In genomic region chr16:57757326-57757786, GRCh38 we compare ENCODE assay signal across 8 cellular contexts. TPM values are rescaled to one million over a fixed set of nuclear protein-coding genes. Genes with fewer than 3 reads are reported as not detected.
DNase-seq lines count a peak whose midpoint lies in the region; ATAC-seq and TF ChIP-seq lines count a peak whose summit lies in the region.

No MANE protein-coding gene starts in this region.

- POLR2A ChIA-PET in activated naive CD8-positive, alpha-beta T cell treated with anti-CD3 and anti-CD28 coated beads, Interleukin-2, amount 10 ng/mL, durations not matched to agents 7 days and 5 days (lab: Charles Lee): interaction anchor here (0.6 to 1.5 kb wide), 3 partner anchors 21 to 110 kb away, joined by 3 to 4 read pairs (median 3); partner anchors contain the start of gene KATNB1

- TF ChIP-seq CTCF in heart left ventricle (IDR thresholded peaks at IDR 0.05) (peak in 11 of 12 donors; percentile 95 to 99 (median 98)), retinal pigment epithelial cell (conservative IDR thresholded peaks at IDR 0.05; ENCODE audit: low read depth, low read length) (peak; percentile 96)

- intact Hi-C loops in heart left ventricle (cut with DNase I): loop anchor here (1.0 to 10.0 kb wide), 11 partner anchors 35 to 247 kb away; partner anchors contain the start of genes USB1 (in 5 of the 10), ZNF319 (in 5 of the 10) and KIFC3 (in 4 of the 10)

- no peaks in the 10 kb centered on the region for H3K27me3 ChIP-seq in heart left ventricle

- WGBS in heart left ventricle, 4 donors: 51 to 66% (median 60%) methylated on average over 8 to 11 of the region's 11 CpGs

- H3K4me3 ChIP-seq in heart left ventricle (no peak overlapping the region), retinal pigment epithelial cell (ENCODE audit: low read length) (no peak overlapping the region)

- ATAC-seq in GM21367 (IDR thresholded peaks at IDR 0.05; ENCODE audit: unreplicated experiment) (peak; percentile 76), heart left ventricle (peak; percentile 82 to 90 (median 84))
- peak; percentile 91 for ATAC-seq in activated naive CD8-positive, alpha-beta T cell treated with anti-CD3 and anti-CD28 coated beads, Interleukin-2, amount 10 ng/mL, durations not matched to agents 7 days and 5 days (ENCODE audit: low read depth)

- H3K27ac Mint-ChIP-seq in activated naive CD8-positive, alpha-beta T cell treated with anti-CD3 and anti-CD28 coated beads, Interleukin-2, amount 10 ng/mL, durations not matched to agents 7 days and 5 days: no peak overlapping the region

- H3K27ac ChIP-seq in heart left ventricle: peak overlapping the region in 11 of 12 donors; percentile 50 to 81 (median 73)

- no peak overlapping the region for H3K4me3 Mint-ChIP-seq in activated naive CD8-positive, alpha-beta T cell treated with anti-CD3 and anti-CD28 coated beads, Interleukin-2, amount 10 ng/mL, durations not matched to agents 7 days and 5 days

- no peaks in the 10 kb centered on the region for H3K36me3 Mint-ChIP-seq in activated naive CD8-positive, alpha-beta T cell treated with anti-CD3 and anti-CD28 coated beads, Interleukin-2, amount 10 ng/mL, durations not matched to agents 7 days and 5 days

- H3K4me1 Mint-ChIP-seq in activated naive CD8-positive, alpha-beta T cell treated with anti-CD3 and anti-CD28 coated beads, Interleukin-2, amount 10 ng/mL, durations not matched to agents 7 days and 5 days: no peaks in the 10 kb centered on the region

- DNase-seq in EL (peak; percentile 78), HT-29 (ENCODE audit: low spot score) (peak; percentile 89), SW480 (ENCODE audit: low spot score) (peak; percentile 56), heart left ventricle (peak; percentile 89 to 96 (median 89)), retinal pigment epithelial cell (ENCODE audit: low read depth) (no peak), DMS79 treated with DMSO at 0.1 percent for 48 hours (lab: John Stamatoyannopoulos, UW) (no peak)
- peak; percentile 91 for DNase-seq in activated naive CD8-positive, alpha-beta T cell treated with anti-CD3 and anti-CD28 coated beads, Interleukin-2, amount 10 ng/mL, durations not matched to agents 7 days and 5 days

- H3K27me3 Mint-ChIP-seq in activated naive CD8-positive, alpha-beta T cell treated with anti-CD3 and anti-CD28 coated beads, Interleukin-2, amount 10 ng/mL, durations not matched to agents 7 days and 5 days: no peaks in the 10 kb centered on the region

- no peaks in the 10 kb centered on the region for H3K9me3 Mint-ChIP-seq in activated naive CD8-positive, alpha-beta T cell treated with anti-CD3 and anti-CD28 coated beads, Interleukin-2, amount 10 ng/mL, durations not matched to agents 7 days and 5 days

- no peak for TF ChIP-seq POLR2A in heart left ventricle (IDR thresholded peaks at IDR 0.05)

- no peaks in the 10 kb centered on the region for H3K9me3 ChIP-seq in heart left ventricle

- H3K4me1 ChIP-seq in heart left ventricle: peaks cover 0 to 29% (median 14%) of the 10 kb centered on the region in 12 donors

- peaks cover 0 to 71% (median 33%) of the 10 kb centered on the region in 9 donors for H3K36me3 ChIP-seq in heart left ventricle

RNA-seq across cellular contexts. Expression of gene KATNB1, which starts 21.8 kb away (rescaled TPM):
- total RNA-seq in HT-29 (2014; rRNA removed; shearing (Covaris generic)): 80.2 and 92.7 TPM in 2 replicates
- 10 to 100 TPM; 31.1 to 31.4 TPM for total RNA-seq in activated naive CD8-positive, alpha-beta T cell treated with anti-CD3 and anti-CD28 coated beads, Interleukin-2, amount 10 ng/mL, durations not matched to agents 7 days and 5 days
- 10 to 100 TPM; 10.6 to 20.5 (median 15.3) TPM for total RNA-seq in heart left ventricle
- polyA plus RNA-seq in heart left ventricle: 10 to 100 TPM in 1 of 2 donors, 1 to 10 TPM in 1; 8.0 to 19.1 TPM

RNA-seq across cellular contexts. Expression of gene KIFC3, which starts 44.9 kb away (rescaled TPM):
- 37.8 and 43.4 TPM in 2 replicates for total RNA-seq in HT-29 (2014; rRNA removed; shearing (Covaris generic))
- total RNA-seq in activated naive CD8-positive, alpha-beta T cell treated with anti-CD3 and anti-CD28 coated beads, Interleukin-2, amount 10 ng/mL, durations not matched to agents 7 days and 5 days: 1 to 10 TPM; 1.1 to 1.9 TPM
- 100 to 1,000 TPM in 1 of 9 donors, 10 to 100 TPM in 8; 46.1 to 105 (median 66.8) TPM for total RNA-seq in heart left ventricle
- 10 to 100 TPM; 61.1 to 64.4 TPM for polyA plus RNA-seq in heart left ventricle

Comparison
In these comparisons a context has a peak if more than half of its experiments do, and no peak if none do; other contexts are left out.
1. DNase-seq: peak in EL (single experiment), HT-29 (single experiment), SW480 (single experiment), activated naive CD8-positive, alpha-beta T cell treated with anti-CD3 and anti-CD28 coated beads, Interleukin-2, amount 10 ng/mL, durations not matched to agents 7 days and 5 days (single experiment) and heart left ventricle (5 of 5); none in retinal pigment epithelial cell (single experiment) and DMS79 treated with DMSO at 0.1 percent for 48 hours (single experiment).
2. RNA of gene KIFC3, which starts 44.9 kb away (total RNA-seq): 46.1 to 105 TPM in heart left ventricle and 37.8 to 43.4 TPM in HT-29; 1.1 to 1.9 TPM in activated naive CD8-positive, alpha-beta T cell treated with anti-CD3 and anti-CD28 coated beads, Interleukin-2, amount 10 ng/mL, durations not matched to agents 7 days and 5 days; every median in the first group is over 10 times any median in the second.
3. Peak in every context shown above with its lines, with median percentiles within 50 percentile points of each other: ATAC-seq.